In genomic region chr20:52060794-52061714, GRCh38 we compare ENCODE assay signal across 10 cellular contexts.
DNase-seq lines count a peak whose midpoint lies in the region; ATAC-seq, FAIRE-seq and TF ChIP-seq lines count a peak whose summit lies in the region.
"Had no signal": no experiment of that assay in that cellular context is flagged by ENCODE, and none has a peak within 500 bp of the region (broad histone marks: within the 10 kb centered on the region; RNA-seq: fewer than 3 reads in every experiment).

No MANE protein-coding gene starts in this region.

- no peak for TF ChIP-seq POLR2A in GM12891 (IDR thresholded peaks at IDR 0.05; ENCODE audit: low read depth, low read length)

- DNase-seq in 8988T = peak; percentile 51
- peak; percentile 4 for DNase-seq in HCEC 1CT
- DNase-seq in UCSD-AML1 (lab: John Stamatoyannopoulos, UW; ENCODE audit: unreplicated experiment) = peak; percentile 20
- DNase-seq in iPS-NIHi11 (ENCODE audit: low spot score) = peak; percentile 60
- DNase-seq in GM12891 (ENCODE audit: insufficient read length, low spot score) = no peak
- no peak for DNase-seq in germinal center (ENCODE audit: low spot score)
- DNase-seq: MM.1S, natural killer cell had no signal

- ATAC-seq in HG03175 (IDR thresholded peaks at IDR 0.05; ENCODE audit: unreplicated experiment) (no peak), HG03139 (IDR thresholded peaks at IDR 0.05; ENCODE audit: unreplicated experiment) (no peak)
- ATAC-seq: natural killer cell had no signal

- no peak for FAIRE-seq in GM12891 (lab: Jason Lieb, UNC)

TF ChIP-seq in GM12891, 5 proteins besides CTCF, POLR2A, EP300 and RAD21:
- TF ChIP-seq POLR2AphosphoS5 (IDR thresholded peaks at IDR 0.05; ENCODE audit: low read depth, low read length) = no peak
- TF ChIP-seq POU2F2 (IDR thresholded peaks at IDR 0.05; ENCODE audit: low read depth, low read length) = no peak

Comparison
In these comparisons a context has a peak if more than half of its experiments do, and no peak if none do; other contexts are left out.
1. DNase-seq: peak in 8988T (single experiment), HCEC 1CT (single experiment), UCSD-AML1 (single experiment) and iPS-NIHi11 (single experiment); none in GM12891 (single experiment) and germinal center (single experiment).